Comparison of ENCODE assay signal across 23 cellular contexts in the genomic region with DNA sequence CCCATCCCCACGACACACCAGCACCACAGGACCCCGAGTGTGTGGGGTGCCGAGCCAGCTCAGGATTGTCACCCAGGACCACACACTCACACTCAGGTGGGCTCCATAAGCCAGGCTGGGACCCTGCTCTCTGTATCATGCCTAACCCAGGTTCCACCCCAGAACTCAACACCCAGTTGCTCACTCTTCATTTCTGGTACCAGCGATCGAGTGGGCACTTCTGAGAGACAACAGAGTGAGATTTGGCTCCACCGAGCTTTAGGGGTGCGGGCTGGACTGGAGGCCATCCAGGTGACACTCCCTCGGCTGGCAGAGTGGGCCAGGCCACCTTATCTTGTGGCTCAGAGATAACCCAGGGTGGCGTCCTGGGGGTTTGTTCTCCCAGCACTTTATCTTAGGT.
DNase-seq lines count a peak whose midpoint lies in the region; ATAC-seq and TF ChIP-seq lines count a peak whose summit lies in the region.
"Had no signal": no experiment of that assay in that cellular context is flagged by ENCODE, and none has a peak within 500 bp of the region (broad histone marks: within the 10 kb centered on the region; RNA-seq: fewer than 3 reads in every experiment).

No MANE protein-coding gene starts in this region.

- intact Hi-C loops in Right ventricle myocardium superior (cut with DNase I) (no loop called here), left ventricle myocardium inferior (cut with micrococcal nuclease) (no loop called here), natural killer cell (cut with micrococcal nuclease) (no loop called here), spleen (cut with DNase I; ENCODE audit: low total_unique reads) (no loop called here)

- H3K27ac ChIP-seq in left ventricle myocardium inferior (replicated peaks) (no peak overlapping the region), endodermal cell (ENCODE audit: low read depth, low read length) (no peak overlapping the region), spleen (no peak overlapping the region)
- H3K27ac ChIP-seq: A549; BLaER1 treated with 17β-estradiol and CSF1 and Interleukin-3, amounts not matched to agents 10 nM and 100 nM had no signal

- H3K9ac ChIP-seq in endodermal cell (ENCODE audit: extremely low read depth, low read length, poor library complexity, severe bottlenecking), result no peak overlapping the region
- H3K9ac ChIP-seq: BLaER1 treated with 17β-estradiol and CSF1 and Interleukin-3, amounts not matched to agents 10 nM and 100 nM had no signal

- H3K9me3 Mint-ChIP-seq in natural killer cell treated with Interleukin-12 subunit alpha and Interleukin-12 subunit beta and Interleukin-15 and Interleukin-18, amount 100 ng/mL, for 72 hours, result no peaks in the 10 kb centered on the region
- H3K9me3 Mint-ChIP-seq in natural killer cell, result no peaks in the 10 kb centered on the region
- no peaks in the 10 kb centered on the region for H3K9me3 Mint-ChIP-seq in endodermal cell
- H3K9me3 Mint-ChIP-seq: CD14-positive monocyte; CD4-positive, alpha-beta T cell; CD8-positive, alpha-beta memory T cell had no signal

- H3K4me3 ChIP-seq in left ventricle myocardium inferior (no peak overlapping the region), endodermal cell (ENCODE audit: low read length) (no peak overlapping the region), spleen (no peak overlapping the region)
- H3K4me3 ChIP-seq: A549; BLaER1 treated with 17β-estradiol and CSF1 and Interleukin-3, amounts not matched to agents 10 nM and 100 nM; HAP-1 had no signal

- WGBS in endodermal cell (ENCODE audit: insufficient coverage in 1 of 2, insufficient read length in 1 of 2), 2 experiments, result 91 to 94% methylated on average over 6 to 9 of the region's 9 CpGs
- 82 to 91% (median 88%) methylated on average over 8 to 9 of the region's 9 CpGs for WGBS in spleen, 5 donors

- ATAC-seq in Right ventricle myocardium superior (ENCODE audit: poor library complexity) (no peak), natural killer cell (no peak)
- ATAC-seq in natural killer cell treated with Interleukin-12 subunit alpha and Interleukin-12 subunit beta and Interleukin-15 and Interleukin-18, amount 100 ng/mL, for 72 hours, result no peak
- ATAC-seq: A549 had no signal

- TF ChIP-seq CTCF in left ventricle myocardium inferior (IDR thresholded peaks at IDR 0.05; ENCODE audit: borderline replicate concordance), result no peak
- TF ChIP-seq CTCF in natural killer cell (IDR thresholded peaks at IDR 0.05), result no peak
- no peak for TF ChIP-seq CTCF in endodermal cell (conservative IDR thresholded peaks at IDR 0.05)
- no peak for TF ChIP-seq CTCF in spleen (IDR thresholded peaks at IDR 0.05 in 8 of 11, conservative IDR thresholded peaks at IDR 0.05 in 3 of 11)

- H3K27me3 Mint-ChIP-seq in natural killer cell treated with Interleukin-12 subunit alpha and Interleukin-12 subunit beta and Interleukin-15 and Interleukin-18, amount 100 ng/mL, for 72 hours, result peaks cover 0 to 5% of the 10 kb centered on the region in 2 donors
- H3K27me3 Mint-ChIP-seq in natural killer cell (ENCODE audit: low read depth in 2 of 2), result no peaks in the 10 kb centered on the region
- H3K27me3 Mint-ChIP-seq in endodermal cell (ENCODE audit: insufficient read depth), result no peaks in the 10 kb centered on the region
- H3K27me3 Mint-ChIP-seq: CD4-positive, alpha-beta T cell had no signal

- H3K36me3 ChIP-seq in left ventricle myocardium inferior (no peaks in the 10 kb centered on the region), endodermal cell (ENCODE audit: control insufficient read depth, insufficient read depth, low read length) (no peaks in the 10 kb centered on the region), spleen (no peaks in the 10 kb centered on the region)
- H3K36me3 ChIP-seq: BE2C; BLaER1 treated with 17β-estradiol and CSF1 and Interleukin-3, amounts not matched to agents 10 nM and 100 nM; HAP-1 had no signal

- no peaks in the 10 kb centered on the region for H3K4me1 ChIP-seq in left ventricle myocardium inferior
- peaks cover 44% of the 10 kb centered on the region for H3K4me1 ChIP-seq in endodermal cell (ENCODE audit: control insufficient read depth, insufficient read depth, low read length)
- H3K4me1 ChIP-seq in spleen, result no peaks in the 10 kb centered on the region
- H3K4me1 ChIP-seq: A549, BE2C, HAP-1 had no signal

- H3K9me3 ChIP-seq in left ventricle myocardium inferior (replicated peaks), result no peaks in the 10 kb centered on the region
- no peaks in the 10 kb centered on the region for H3K9me3 ChIP-seq in endodermal cell (ENCODE audit: control insufficient read depth, low read length)
- no peaks in the 10 kb centered on the region for H3K9me3 ChIP-seq in spleen
- H3K9me3 ChIP-seq: A549; BLaER1 treated with 17β-estradiol and CSF1 and Interleukin-3, amounts not matched to agents 10 nM and 100 nM; HAP-1 had no signal

- peaks cover 0 to 3% of the 10 kb centered on the region in 2 donors for H3K4me1 Mint-ChIP-seq in natural killer cell treated with Interleukin-12 subunit alpha and Interleukin-12 subunit beta and Interleukin-15 and Interleukin-18, amount 100 ng/mL, for 72 hours (ENCODE audit: low read depth in 2 of 2)
- H3K4me1 Mint-ChIP-seq in natural killer cell (no peaks in the 10 kb centered on the region), endodermal cell (peaks cover 55% of the 10 kb centered on the region)
- H3K4me1 Mint-ChIP-seq: CD14-positive monocyte; CD8-positive, alpha-beta memory T cell had no signal

- peak; percentile 29 for DNase-seq in Right ventricle myocardium superior
- DNase-seq in left ventricle myocardium inferior, result no peak
- peak; percentile 51 for DNase-seq in natural killer cell treated with Interleukin-12 subunit alpha and Interleukin-12 subunit beta and Interleukin-15 and Interleukin-18, amount 100 ng/mL, for 72 hours (ENCODE audit: low spot score)
- DNase-seq in natural killer cell, result no peak
- DNase-seq in endodermal cell, result no peak
- peak; percentile 31 for DNase-seq in spleen
- no peak for DNase-seq in NCI-H128 (lab: John Stamatoyannopoulos, UW; ENCODE audit: unreplicated experiment)
- DNase-seq in H4 (ENCODE audit: low spot score), result no peak
- DNase-seq: 8988T; ACHN; AML-193; BE2C; CD4-positive, alpha-beta T cell; DMS53; DMS79 treated with DMSO at 0.1 percent for 48 hours; GF-D8; GOT3; HFFc6 had no signal

- H3K4me3 Mint-ChIP-seq in natural killer cell treated with Interleukin-12 subunit alpha and Interleukin-12 subunit beta and Interleukin-15 and Interleukin-18, amount 100 ng/mL, for 72 hours, result no peak overlapping the region
- no peak overlapping the region for H3K4me3 Mint-ChIP-seq in natural killer cell
- H3K4me3 Mint-ChIP-seq in endodermal cell, result no peak overlapping the region
- H3K4me3 Mint-ChIP-seq: CD14-positive monocyte; CD4-positive, alpha-beta T cell; CD8-positive, alpha-beta memory T cell; HFFc6 had no signal

- H3K27me3 ChIP-seq in left ventricle myocardium inferior (ENCODE audit: low read depth) (peaks cover 100% of the 10 kb centered on the region), endodermal cell (ENCODE audit: control insufficient read depth, insufficient read depth, low read length, poor library complexity, severe bottlenecking) (no peaks in the 10 kb centered on the region), spleen (replicated peaks in 1 of 7) (peaks cover 0 to 72% (median 0%) of the 10 kb centered on the region in 7 donors)
- H3K27me3 ChIP-seq: BE2C; BLaER1 treated with 17β-estradiol and CSF1 and Interleukin-3, amounts not matched to agents 10 nM and 100 nM had no signal

- no peaks in the 10 kb centered on the region for H3K36me3 Mint-ChIP-seq in natural killer cell treated with Interleukin-12 subunit alpha and Interleukin-12 subunit beta and Interleukin-15 and Interleukin-18, amount 100 ng/mL, for 72 hours
- H3K36me3 Mint-ChIP-seq in natural killer cell (no peaks in the 10 kb centered on the region), endodermal cell (ENCODE audit: low read depth) (no peaks in the 10 kb centered on the region)
- H3K36me3 Mint-ChIP-seq: CD14-positive monocyte; CD8-positive, alpha-beta memory T cell had no signal

- H3K27ac Mint-ChIP-seq in natural killer cell treated with Interleukin-12 subunit alpha and Interleukin-12 subunit beta and Interleukin-15 and Interleukin-18, amount 100 ng/mL, for 72 hours, result no peak overlapping the region
- H3K27ac Mint-ChIP-seq in natural killer cell (no peak overlapping the region), endodermal cell (peak overlapping the region; percentile 71)
- H3K27ac Mint-ChIP-seq: CD14-positive monocyte; CD4-positive, alpha-beta T cell; CD8-positive, alpha-beta memory T cell; HFFc6 had no signal

- TF ChIP-seq POLR2A in spleen (IDR thresholded peaks at IDR 0.05), result no peak

Comparison
In these comparisons a context has a peak if more than half of its experiments do, and no peak if none do; other contexts are left out.
1. DNase-seq: peak in Right ventricle myocardium superior (single experiment), natural killer cell treated with Interleukin-12 subunit alpha and Interleukin-12 subunit beta and Interleukin-15 and Interleukin-18, amount 100 ng/mL, for 72 hours (single experiment) and spleen (single experiment); none in left ventricle myocardium inferior (single experiment), natural killer cell (single experiment), endodermal cell (single experiment), NCI-H128 (single experiment) and H4 (single experiment).